In genomic region chr6:26202201-26202611, GRCh38 we compare ENCODE assay signal across 1 cellular context.
TF ChIP-seq lines count a peak whose summit lies in the region.

No MANE protein-coding gene starts in this region.

TF ChIP-seq in GM12878, 131 proteins besides CTCF, POLR2A, EP300 and RAD21:
- TF ChIP-seq DPF2 (IDR thresholded peaks at IDR 0.05), result no peak
- no peak for TF ChIP-seq SIX5 (IDR thresholded peaks at IDR 0.05; ENCODE audit: low read depth, low read length, severe bottlenecking)
- TF ChIP-seq E2F4 (IDR thresholded peaks at IDR 0.05; ENCODE audit: low read depth, low read length), result no peak
- TF ChIP-seq SMARCA5 (IDR thresholded peaks at IDR 0.05), result no peak
- TF ChIP-seq RELA (IDR thresholded peaks at IDR 0.05; ENCODE audit: borderline replicate concordance, partially characterized antibody), result no peak
- no peak for TF ChIP-seq JUND (IDR thresholded peaks at IDR 0.05; ENCODE audit: low read depth, low read length)
- no peak for TF ChIP-seq RAD51 (IDR thresholded peaks at IDR 0.05)
- TF ChIP-seq ZNF622 (IDR thresholded peaks at IDR 0.05), result no peak
- no peak for TF ChIP-seq BCLAF1 (IDR thresholded peaks at IDR 0.05)
- no peak for TF ChIP-seq CREM (IDR thresholded peaks at IDR 0.05; ENCODE audit: low read depth)
- TF ChIP-seq SUPT20H (IDR thresholded peaks at IDR 0.05; ENCODE audit: borderline replicate concordance, control insufficient read depth, low read depth, low read length), result no peak
- no peak for TF ChIP-seq ZZZ3 (IDR thresholded peaks at IDR 0.05; ENCODE audit: control insufficient read depth, insufficient read length, low read depth)
